Comparison of ENCODE assay signal across 2 cellular contexts in genomic region chr15:66359740-66360139, GRCh38.
TF ChIP-seq lines count a peak whose summit lies in the region.

No MANE protein-coding gene starts in this region.

TF ChIP-seq in HEK293, 187 proteins besides CTCF, POLR2A, EP300 and RAD21 (continues in another document):
- TF ChIP-seq ZNF704 (tag by site-specific recombination; IDR thresholded peaks at IDR 0.05) (no peak), PRDM6 (tag by site-specific recombination; IDR thresholded peaks at IDR 0.05) (0 out of 2 replicates have a peak, but pooled peaks have one; percentile 27), ZEB2 (tag by site-specific recombination; IDR thresholded peaks at IDR 0.05) (0 out of 2 replicates have a peak, but pooled peaks have one; percentile 15), REPIN1 (tag by site-specific recombination; IDR thresholded peaks at IDR 0.05; ENCODE audit: low read depth) (no peak), ZSCAN23 (tag by site-specific recombination; IDR thresholded peaks at IDR 0.05) (no peak), ZNF362 (tag by site-specific recombination; IDR thresholded peaks at IDR 0.05) (peak; percentile 26; the same call in 1 of the 2 replicates), ZNF10 (tag by site-specific recombination; IDR thresholded peaks at IDR 0.05) (no peak), ZBTB7A (tag by site-specific recombination; IDR thresholded peaks at IDR 0.05; ENCODE audit: low read depth) (no peak), ZNF549 (tag by site-specific recombination; IDR thresholded peaks at IDR 0.05) (no peak), ZBTB20 (tag by site-specific recombination; IDR thresholded peaks at IDR 0.05) (no peak), PRDM2 (tag by site-specific recombination; IDR thresholded peaks at IDR 0.05; ENCODE audit: borderline replicate concordance) (no peak), ZNF561 (tag by site-specific recombination; IDR thresholded peaks at IDR 0.05; ENCODE audit: borderline replicate concordance) (no peak), ZNF311 (tag by site-specific recombination; IDR thresholded peaks at IDR 0.05; ENCODE audit: borderline replicate concordance) (no peak), ZNF629 (tag by site-specific recombination; IDR thresholded peaks at IDR 0.05) (0 out of 2 replicates have a peak, but pooled peaks have one; percentile 12), KLF10 (tag by site-specific recombination; IDR thresholded peaks at IDR 0.05) (no peak)

TF ChIP-seq in K562, 482 proteins besides CTCF, POLR2A, EP300 and RAD21:
- TF ChIP-seq PTBP1 (IDR thresholded peaks at IDR 0.05; ENCODE audit: low read depth, low read length) (no peak), NR2C2 (CRISPR knock-in tag; IDR thresholded peaks at IDR 0.05) (no peak), NR2C2 (tag; IDR thresholded peaks at IDR 0.05) (no peak), HEY1 (CRISPR knock-in tag; IDR thresholded peaks at IDR 0.05; ENCODE audit: borderline replicate concordance) (no peak), FOSL1 (tag; conservative IDR thresholded peaks at IDR 0.05) (0 out of 2 replicates have a peak, but pooled peaks have one; percentile 20), TRIM24 (IDR thresholded peaks at IDR 0.05) (no peak), ATF1 (CRISPR knock-in tag; IDR thresholded peaks at IDR 0.05) (no peak), ATF1 (tag; IDR thresholded peaks at IDR 0.05) (no peak), ZNF232 (CRISPR knock-in tag; IDR thresholded peaks at IDR 0.05) (no peak)
